In the genomic region with DNA sequence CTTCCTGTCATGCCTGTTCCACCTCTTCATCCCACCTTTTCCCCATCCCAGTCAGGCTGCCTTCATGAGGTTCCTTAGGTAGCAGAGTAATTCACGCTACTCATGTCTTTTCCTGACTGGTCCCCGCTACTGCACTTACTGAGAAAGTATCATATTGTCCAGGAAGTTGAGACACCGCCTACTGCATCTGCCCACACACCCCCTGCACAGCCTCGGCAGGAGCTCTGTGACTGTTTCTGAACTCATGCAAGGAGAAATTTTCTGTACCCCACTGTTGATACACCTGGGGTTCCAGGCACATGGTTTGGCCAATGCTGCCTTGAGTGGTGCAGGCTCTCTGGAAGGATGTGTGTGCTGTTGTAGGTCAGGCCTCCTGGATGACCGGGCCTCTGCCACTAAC, we compare ENCODE assay signal across 1 cellular context.
TF ChIP-seq lines count a peak whose summit lies in the region.

No MANE protein-coding gene starts in this region.

TF ChIP-seq in HepG2, 621 proteins besides CTCF, POLR2A, EP300 and RAD21 (continued from another document):
- TF ChIP-seq, protein P1, sequence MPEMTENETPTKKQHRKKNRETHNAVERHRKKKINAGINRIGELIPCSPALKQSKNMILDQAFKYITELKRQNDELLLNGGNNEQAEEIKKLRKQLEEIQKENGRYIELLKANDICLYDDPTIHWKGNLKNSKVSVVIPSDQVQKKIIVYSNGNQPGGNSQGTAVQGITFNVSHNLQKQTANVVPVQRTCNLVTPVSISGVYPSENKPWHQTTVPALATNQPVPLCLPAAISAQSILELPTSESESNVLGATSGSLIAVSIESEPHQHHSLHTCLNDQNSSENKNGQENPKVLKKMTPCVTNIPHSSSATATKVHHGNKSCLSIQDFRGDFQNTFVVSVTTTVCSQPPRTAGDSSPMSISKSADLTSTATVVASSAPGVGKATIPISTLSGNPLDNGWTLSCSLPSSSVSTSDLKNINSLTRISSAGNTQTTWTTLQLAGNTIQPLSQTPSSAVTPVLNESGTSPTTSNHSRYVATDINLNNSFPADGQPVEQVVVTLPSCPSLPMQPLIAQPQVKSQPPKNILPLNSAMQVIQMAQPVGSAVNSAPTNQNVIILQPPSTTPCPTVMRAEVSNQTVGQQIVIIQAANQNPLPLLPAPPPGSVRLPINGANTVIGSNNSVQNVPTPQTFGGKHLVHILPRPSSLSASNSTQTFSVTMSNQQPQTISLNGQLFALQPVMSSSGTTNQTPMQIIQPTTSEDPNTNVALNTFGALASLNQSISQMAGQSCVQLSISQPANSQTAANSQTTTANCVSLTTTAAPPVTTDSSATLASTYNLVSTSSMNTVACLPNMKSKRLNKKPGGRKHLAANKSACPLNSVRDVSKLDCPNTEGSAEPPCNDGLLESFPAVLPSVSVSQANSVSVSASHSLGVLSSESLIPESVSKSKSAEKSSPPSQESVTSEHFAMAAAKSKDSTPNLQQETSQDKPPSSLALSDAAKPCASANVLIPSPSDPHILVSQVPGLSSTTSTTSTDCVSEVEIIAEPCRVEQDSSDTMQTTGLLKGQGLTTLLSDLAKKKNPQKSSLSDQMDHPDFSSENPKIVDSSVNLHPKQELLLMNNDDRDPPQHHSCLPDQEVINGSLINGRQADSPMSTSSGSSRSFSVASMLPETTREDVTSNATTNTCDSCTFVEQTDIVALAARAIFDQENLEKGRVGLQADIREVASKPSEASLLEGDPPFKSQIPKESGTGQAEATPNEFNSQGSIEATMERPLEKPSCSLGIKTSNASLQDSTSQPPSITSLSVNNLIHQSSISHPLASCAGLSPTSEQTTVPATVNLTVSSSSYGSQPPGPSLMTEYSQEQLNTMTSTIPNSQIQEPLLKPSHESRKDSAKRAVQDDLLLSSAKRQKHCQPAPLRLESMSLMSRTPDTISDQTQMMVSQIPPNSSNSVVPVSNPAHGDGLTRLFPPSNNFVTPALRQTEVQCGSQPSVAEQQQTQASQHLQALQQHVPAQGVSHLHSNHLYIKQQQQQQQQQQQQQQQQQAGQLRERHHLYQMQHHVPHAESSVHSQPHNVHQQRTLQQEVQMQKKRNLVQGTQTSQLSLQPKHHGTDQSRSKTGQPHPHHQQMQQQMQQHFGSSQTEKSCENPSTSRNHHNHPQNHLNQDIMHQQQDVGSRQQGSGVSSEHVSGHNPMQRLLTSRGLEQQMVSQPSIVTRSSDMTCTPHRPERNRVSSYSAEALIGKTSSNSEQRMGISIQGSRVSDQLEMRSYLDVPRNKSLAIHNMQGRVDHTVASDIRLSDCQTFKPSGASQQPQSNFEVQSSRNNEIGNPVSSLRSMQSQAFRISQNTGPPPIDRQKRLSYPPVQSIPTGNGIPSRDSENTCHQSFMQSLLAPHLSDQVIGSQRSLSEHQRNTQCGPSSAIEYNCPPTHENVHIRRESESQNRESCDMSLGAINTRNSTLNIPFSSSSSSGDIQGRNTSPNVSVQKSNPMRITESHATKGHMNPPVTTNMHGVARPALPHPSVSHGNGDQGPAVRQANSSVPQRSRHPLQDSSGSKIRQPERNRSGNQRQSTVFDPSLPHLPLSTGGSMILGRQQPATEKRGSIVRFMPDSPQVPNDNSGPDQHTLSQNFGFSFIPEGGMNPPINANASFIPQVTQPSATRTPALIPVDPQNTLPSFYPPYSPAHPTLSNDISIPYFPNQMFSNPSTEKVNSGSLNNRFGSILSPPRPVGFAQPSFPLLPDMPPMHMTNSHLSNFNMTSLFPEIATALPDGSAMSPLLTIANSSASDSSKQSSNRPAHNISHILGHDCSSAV (CRISPR knock-in tag; IDR thresholded peaks at IDR 0.05; ENCODE audit: borderline replicate concordance) = no peak
- no peak for TF ChIP-seq ZNF713 (CRISPR knock-in tag; IDR thresholded peaks at IDR 0.05)
- no peak for TF ChIP-seq ZNF883 (CRISPR knock-in tag; IDR thresholded peaks at IDR 0.05; ENCODE audit: not compliant biosample characterization)
- no peak for TF ChIP-seq FLYWCH1 (CRISPR knock-in tag; IDR thresholded peaks at IDR 0.05)
- no peak for TF ChIP-seq SNAI1 (CRISPR knock-in tag; IDR thresholded peaks at IDR 0.05; ENCODE audit: borderline replicate concordance)
- TF ChIP-seq, protein P2, sequence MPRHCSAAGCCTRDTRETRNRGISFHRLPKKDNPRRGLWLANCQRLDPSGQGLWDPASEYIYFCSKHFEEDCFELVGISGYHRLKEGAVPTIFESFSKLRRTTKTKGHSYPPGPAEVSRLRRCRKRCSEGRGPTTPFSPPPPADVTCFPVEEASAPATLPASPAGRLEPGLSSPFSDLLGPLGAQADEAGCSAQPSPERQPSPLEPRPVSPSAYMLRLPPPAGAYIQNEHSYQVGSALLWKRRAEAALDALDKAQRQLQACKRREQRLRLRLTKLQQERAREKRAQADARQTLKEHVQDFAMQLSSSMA (CRISPR knock-in tag; IDR thresholded peaks at IDR 0.05) = no peak
- TF ChIP-seq TCF7L2 (IDR thresholded peaks at IDR 0.05; ENCODE audit: low read depth, low read length) = no peak
- no peak for TF ChIP-seq HNRNPLL (IDR thresholded peaks at IDR 0.05; ENCODE audit: low read depth, low read length, poor library complexity, severe bottlenecking)
- TF ChIP-seq NR2F1 (CRISPR knock-in tag; IDR thresholded peaks at IDR 0.05) = no peak
- TF ChIP-seq, protein P3, sequence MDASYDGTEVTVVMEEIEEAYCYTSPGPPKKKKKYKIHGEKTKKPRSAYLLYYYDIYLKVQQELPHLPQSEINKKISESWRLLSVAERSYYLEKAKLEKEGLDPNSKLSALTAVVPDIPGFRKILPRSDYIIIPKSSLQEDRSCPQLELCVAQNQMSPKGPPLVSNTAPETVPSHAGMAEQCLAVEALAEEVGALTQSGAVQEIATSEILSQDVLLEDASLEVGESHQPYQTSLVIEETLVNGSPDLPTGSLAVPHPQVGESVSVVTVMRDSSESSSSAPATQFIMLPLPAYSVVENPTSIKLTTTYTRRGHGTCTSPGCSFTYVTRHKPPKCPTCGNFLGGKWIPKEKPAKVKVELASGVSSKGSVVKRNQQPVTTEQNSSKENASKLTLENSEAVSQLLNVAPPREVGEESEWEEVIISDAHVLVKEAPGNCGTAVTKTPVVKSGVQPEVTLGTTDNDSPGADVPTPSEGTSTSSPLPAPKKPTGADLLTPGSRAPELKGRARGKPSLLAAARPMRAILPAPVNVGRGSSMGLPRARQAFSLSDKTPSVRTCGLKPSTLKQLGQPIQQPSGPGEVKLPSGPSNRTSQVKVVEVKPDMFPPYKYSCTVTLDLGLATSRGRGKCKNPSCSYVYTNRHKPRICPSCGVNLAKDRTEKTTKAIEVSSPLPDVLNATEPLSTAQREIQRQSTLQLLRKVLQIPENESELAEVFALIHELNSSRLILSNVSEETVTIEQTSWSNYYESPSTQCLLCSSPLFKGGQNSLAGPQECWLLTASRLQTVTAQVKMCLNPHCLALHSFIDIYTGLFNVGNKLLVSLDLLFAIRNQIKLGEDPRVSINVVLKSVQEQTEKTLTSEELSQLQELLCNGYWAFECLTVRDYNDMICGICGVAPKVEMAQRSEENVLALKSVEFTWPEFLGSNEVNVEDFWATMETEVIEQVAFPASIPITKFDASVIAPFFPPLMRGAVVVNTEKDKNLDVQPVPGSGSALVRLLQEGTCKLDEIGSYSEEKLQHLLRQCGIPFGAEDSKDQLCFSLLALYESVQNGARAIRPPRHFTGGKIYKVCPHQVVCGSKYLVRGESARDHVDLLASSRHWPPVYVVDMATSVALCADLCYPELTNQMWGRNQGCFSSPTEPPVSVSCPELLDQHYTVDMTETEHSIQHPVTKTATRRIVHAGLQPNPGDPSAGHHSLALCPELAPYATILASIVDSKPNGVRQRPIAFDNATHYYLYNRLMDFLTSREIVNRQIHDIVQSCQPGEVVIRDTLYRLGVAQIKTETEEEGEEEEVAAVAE (CRISPR knock-in tag; IDR thresholded peaks at IDR 0.05; ENCODE audit: borderline replicate concordance) = no peak
- TF ChIP-seq ZNF605 (CRISPR knock-in tag; IDR thresholded peaks at IDR 0.05) = no peak
- TF ChIP-seq ZNF607 (CRISPR knock-in tag; IDR thresholded peaks at IDR 0.05; ENCODE audit: borderline replicate concordance) = no peak
- TF ChIP-seq, protein P4, sequence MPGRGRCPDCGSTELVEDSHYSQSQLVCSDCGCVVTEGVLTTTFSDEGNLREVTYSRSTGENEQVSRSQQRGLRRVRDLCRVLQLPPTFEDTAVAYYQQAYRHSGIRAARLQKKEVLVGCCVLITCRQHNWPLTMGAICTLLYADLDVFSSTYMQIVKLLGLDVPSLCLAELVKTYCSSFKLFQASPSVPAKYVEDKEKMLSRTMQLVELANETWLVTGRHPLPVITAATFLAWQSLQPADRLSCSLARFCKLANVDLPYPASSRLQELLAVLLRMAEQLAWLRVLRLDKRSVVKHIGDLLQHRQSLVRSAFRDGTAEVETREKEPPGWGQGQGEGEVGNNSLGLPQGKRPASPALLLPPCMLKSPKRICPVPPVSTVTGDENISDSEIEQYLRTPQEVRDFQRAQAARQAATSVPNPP (CRISPR knock-in tag; IDR thresholded peaks at IDR 0.05) = no peak
